Comparison of ENCODE assay signal across 9 cellular contexts in genomic region chr1:36486436-36487335, GRCh38. TPM values are rescaled to one million over a fixed set of nuclear protein-coding genes. Genes with fewer than 3 reads are reported as not detected.
DNase-seq lines count a peak whose midpoint lies in the region; ATAC-seq and TF ChIP-seq lines count a peak whose summit lies in the region.
"Had no signal": no experiment of that assay in that cellular context is flagged by ENCODE, and none has a peak within 500 bp of the region (broad histone marks: within the 10 kb centered on the region; RNA-seq: fewer than 3 reads in every experiment).

No MANE protein-coding gene starts in this region.

- intact Hi-C loops in head of caudate nucleus (cut with DNase I) = no loop called here
- intact Hi-C loops in posterior vena cava (cut with DNase I) = no loop called here

- ATAC-seq in GM19023 (IDR thresholded peaks at IDR 0.05; ENCODE audit: unreplicated experiment) (no peak), GM18511 (IDR thresholded peaks at IDR 0.05; ENCODE audit: unreplicated experiment) (no peak)

- DNase-seq in HK-2 (ENCODE audit: unreplicated experiment) (peak; percentile 8), head of caudate nucleus (peak in 37 of 42 donors; percentile 18 to 71 (median 41)), posterior vena cava (ENCODE audit: low spot score) (peak; percentile 87), cerebellum (ENCODE audit: low spot score) (no peak), NCI-H1694 treated with DMSO at 0.1 percent for 48 hours (lab: John Stamatoyannopoulos, UW) (no peak)
- DNase-seq: activated CD8-positive, alpha-beta memory T cell treated with anti-CD3 and anti-CD28 coated beads, Interleukin-2, amount 50 U/mL, for 4 hours had no signal

TF ChIP-seq in PFSK-1, 5 proteins besides CTCF, POLR2A, EP300 and RAD21:
- TF ChIP-seq FOXP2 (optimal IDR thresholded peaks at IDR 0.05; ENCODE audit: borderline replicate concordance, extremely low read depth, extremely low read length, insufficient read depth) (peak; percentile 49), TAF1 (IDR thresholded peaks at IDR 0.05; ENCODE audit: borderline replicate concordance, insufficient read depth, low read length) (no peak)

RNA-seq across cellular contexts. Expression of gene CSF3R, which starts 4.0 kb away (rescaled TPM):
- 9.3 TPM for polyA plus RNA-seq in PFSK-1 (2012; ENCODE audit: insufficient read length, low read depth)
- 10 to 100 TPM; 19.6 to 33.4 TPM for total RNA-seq in posterior vena cava
- total RNA-seq in cerebellum = 3.4 TPM

RNA-seq across cellular contexts. Expression of gene MRPS15, which starts 22.5 kb away (rescaled TPM):
- 94.8 TPM for polyA plus RNA-seq in PFSK-1 (2012; ENCODE audit: insufficient read length, low read depth)
- total RNA-seq in posterior vena cava (10 to 100 TPM; 46.4 to 48.3 TPM), cerebellum (17.7 TPM)

RNA-seq across cellular contexts. Expression of gene OSCP1, which starts 36.4 kb away (rescaled TPM):
- polyA plus RNA-seq in PFSK-1 (2012; ENCODE audit: insufficient read length, low read depth) = 2.5 TPM
- 1 to 10 TPM; 5.7 to 7.1 TPM for total RNA-seq in posterior vena cava
- total RNA-seq in cerebellum = 17.1 TPM

Comparison
In these comparisons a context has a peak if more than half of its experiments do, and no peak if none do; other contexts are left out.
1. DNase-seq: peak in HK-2 (single experiment), head of caudate nucleus (37 of 42) and posterior vena cava (single experiment); none in cerebellum (single experiment) and NCI-H1694 treated with DMSO at 0.1 percent for 48 hours (single experiment).